In the genomic region with DNA sequence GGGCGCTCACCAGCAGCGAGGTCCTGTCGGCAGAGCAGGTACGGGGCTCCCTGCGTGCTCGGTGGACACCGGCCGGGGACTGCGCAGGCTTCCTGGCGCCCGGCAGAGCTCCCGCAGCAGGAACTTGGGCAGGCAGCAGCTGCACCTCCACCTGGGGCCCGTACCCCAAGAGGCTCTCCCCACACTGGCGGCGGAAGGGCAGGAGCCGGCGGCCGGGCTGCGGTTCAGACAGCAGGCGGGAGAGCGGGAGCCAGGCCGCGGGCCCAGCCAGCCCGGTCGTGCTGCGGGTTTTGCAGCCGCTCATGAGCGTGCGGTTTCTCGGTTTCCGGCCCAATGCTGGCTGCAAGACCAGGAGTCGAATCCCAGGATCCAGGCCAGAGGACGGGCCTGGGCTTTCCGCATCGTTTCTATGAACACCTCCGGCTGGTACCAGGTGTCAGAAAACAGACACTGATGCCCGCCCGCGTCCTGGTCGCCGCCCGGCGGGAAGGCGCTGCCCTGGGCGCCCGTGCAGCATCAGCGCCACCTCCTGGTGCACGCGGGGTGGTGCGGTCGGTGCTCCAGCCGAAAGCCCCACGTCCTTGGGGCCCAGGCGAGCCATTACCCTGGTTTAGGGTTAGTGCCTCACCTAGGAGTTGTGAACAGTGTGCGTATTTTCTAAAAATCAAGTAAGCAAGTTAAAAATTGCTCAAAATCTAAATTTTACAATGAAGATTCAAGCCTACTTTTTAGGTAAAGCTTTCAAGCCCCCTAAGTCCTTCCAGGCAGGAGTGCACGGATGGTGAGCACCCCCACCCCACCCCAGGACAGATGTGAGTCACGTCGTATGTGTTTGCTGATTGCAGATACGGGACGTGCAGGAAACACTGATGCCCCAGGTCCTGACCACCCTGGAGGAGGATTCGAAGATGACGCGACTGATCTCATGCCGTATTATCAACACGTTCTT, we compare ENCODE assay signal across 8 cellular contexts. TPM values are rescaled to one million over a fixed set of nuclear protein-coding genes. Genes with fewer than 3 reads are reported as not detected.
DNase-seq lines count a peak whose midpoint lies in the region; ATAC-seq and TF ChIP-seq lines count a peak whose summit lies in the region.

No MANE protein-coding gene starts in this region.

- no peak overlapping the region for H3K4me3 ChIP-seq in tibial artery

- TF ChIP-seq POLR2A in erythroblast (IDR thresholded peaks at IDR 0.05; ENCODE audit: low read length), result no peak

- intact Hi-C loops in tibial artery (cut with DNase I; ENCODE audit: low total_unique reads), result loop anchor here (2.0 to 10.0 kb wide), 2 partner anchors 260 to 452 kb away; a partner anchor contains a TSS

- H3K27ac Mint-ChIP-seq in neural crest cell (ENCODE audit: unreplicated experiment), result no peak overlapping the region

- peaks cover 10% of the 10 kb centered on the region for H3K36me3 Mint-ChIP-seq in neural crest cell (ENCODE audit: low read depth)

- H3K27ac ChIP-seq in tibial artery, result no peak overlapping the region

- no peaks in the 10 kb centered on the region for H3K4me1 Mint-ChIP-seq in neural crest cell

- H3K9me3 Mint-ChIP-seq in neural crest cell, result no peaks in the 10 kb centered on the region

- H3K36me3 ChIP-seq in tibial artery, result peaks cover 0 to 66% (median 33%) of the 10 kb centered on the region in 3 donors

- H3K27me3 Mint-ChIP-seq in neural crest cell (ENCODE audit: low read depth), result no peaks in the 10 kb centered on the region

- no peaks in the 10 kb centered on the region for H3K27me3 ChIP-seq in tibial artery

- TF ChIP-seq CTCF in neural crest cell (conservative IDR thresholded peaks at IDR 0.05) (peak; percentile 96), tibial artery (IDR thresholded peaks at IDR 0.05) (peak; percentile 87 to 91)

- no peak overlapping the region for H3K4me3 Mint-ChIP-seq in neural crest cell

- ATAC-seq in HG03460 (IDR thresholded peaks at IDR 0.05; ENCODE audit: unreplicated experiment), result no peak

- DNase-seq in EL (peak; percentile 19), NAMALWA (ENCODE audit: low spot score) (peak; percentile 61), erythroblast (lab: John Stamatoyannopoulos, UW) (peak; percentile 55 to 70), neural crest cell (ENCODE audit: low read depth, low spot score) (peak; percentile 74), tibial artery (no peak), OCI-M2 (lab: John Stamatoyannopoulos, UW; ENCODE audit: unreplicated experiment) (no peak)
- peak; percentile 11 for DNase-seq in activated CD8-positive, alpha-beta memory T cell treated with anti-CD3 and anti-CD28 coated beads, Interleukin-2, amount 50 U/mL, for 1 hour (ENCODE audit: extremely low read depth)

- no peaks in the 10 kb centered on the region for H3K9me3 ChIP-seq in tibial artery

- peaks cover 0 to 32% (median 25%) of the 10 kb centered on the region in 4 donors for H3K4me1 ChIP-seq in tibial artery

RNA-seq across cellular contexts. Expression of a gene that starts 47.4 kb away (rescaled TPM):
- 8.1 and 9.5 TPM in 2 replicates for total RNA-seq in neural crest cell

RNA-seq across cellular contexts. Expression of a gene that starts 47.9 kb away (rescaled TPM):
- 54.2 and 55.3 TPM in 2 replicates for total RNA-seq in neural crest cell

RNA-seq across cellular contexts. Expression of a gene that starts 57.8 kb away (rescaled TPM):
- 99.9 and 101 TPM in 2 replicates for total RNA-seq in neural crest cell

Comparison
In these comparisons a context has a peak if more than half of its experiments do, and no peak if none do; other contexts are left out.
1. DNase-seq: peak in EL (single experiment), NAMALWA (single experiment), activated CD8-positive, alpha-beta memory T cell treated with anti-CD3 and anti-CD28 coated beads, Interleukin-2, amount 50 U/mL, for 1 hour (single experiment), erythroblast (2 of 2) and neural crest cell (single experiment); none in tibial artery (0 of 2) and OCI-M2 (single experiment).